Comparison of ENCODE assay signal across 7 cellular contexts in the genomic region with DNA sequence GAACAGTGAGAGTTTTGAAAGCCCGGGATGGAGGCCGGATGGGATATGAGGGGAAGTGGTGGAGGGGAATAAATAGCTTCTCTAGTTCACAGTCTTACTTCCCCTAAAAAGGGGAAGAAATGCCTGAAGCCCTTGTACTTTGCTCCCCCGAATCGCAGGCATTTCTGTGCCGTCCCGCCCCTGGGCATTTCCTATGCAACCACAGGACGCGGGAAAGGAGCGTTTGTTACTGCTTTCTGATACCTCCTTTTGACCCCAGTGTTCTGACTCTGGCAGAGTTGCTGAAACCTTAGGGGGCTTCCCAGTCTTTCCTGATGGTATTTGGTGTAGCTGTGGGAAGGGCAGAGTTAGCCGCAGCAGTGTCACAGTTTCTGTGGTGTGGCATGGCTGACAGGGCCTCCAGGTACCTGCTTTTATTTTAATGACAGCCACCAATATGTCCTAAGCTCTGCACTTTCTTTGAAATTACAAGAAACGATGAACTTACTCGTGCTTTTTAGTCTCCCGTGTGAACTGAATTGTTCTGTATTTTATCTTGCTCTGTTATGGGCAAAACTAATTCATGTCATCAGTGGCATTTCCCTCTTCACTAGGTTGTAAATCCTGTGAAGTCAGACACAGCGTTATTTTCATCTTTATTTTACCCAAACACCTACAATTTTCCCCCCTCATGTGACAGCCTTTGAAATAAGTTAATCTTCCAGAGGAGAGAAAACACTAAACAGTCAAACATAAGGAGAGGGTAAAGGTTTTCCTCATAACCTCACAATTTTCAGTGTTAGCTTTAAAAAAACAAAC. TPM values are rescaled to one million over a fixed set of nuclear protein-coding genes. Genes with fewer than 3 reads are reported as not detected.
DNase-seq lines count a peak whose midpoint lies in the region; ATAC-seq and TF ChIP-seq lines count a peak whose summit lies in the region.

No MANE protein-coding gene starts in this region.

- DNase-seq in NOMO-1 treated with dmso at 0.1 percent for 144 hours (lab: John Stamatoyannopoulos, UW; ENCODE audit: unreplicated experiment) (peak; percentile 90), glutamatergic neuron (peak; percentile 26), NCI-H748 treated with DMSO at 0.1 percent for 48 hours (lab: John Stamatoyannopoulos, UW) (no peak), GM19240 (ENCODE audit: insufficient read length, low spot score) (no peak)
- peak in 1 of 2 donors; percentile 61 for DNase-seq in stimulated activated naive CD8-positive, alpha-beta T cell treated with anti-CD3 and anti-CD28 coated beads, Interleukin-15, amount 100 ng/mL, for 72 hours
- DNase-seq in activated CD4-positive, alpha-beta memory T cell treated with anti-CD3 and anti-CD28 coated beads for 36 hours, result no peak

- CTCF ChIA-PET in activated CD4-positive, alpha-beta memory T cell treated with anti-CD3 and anti-CD28 coated beads for 36 hours (lab: Charles Lee), result interaction anchor here (0.6 to 12.8 kb wide), 41 partner anchors 10 to 450 kb away, joined by 3 to 187 read pairs (median 5); no protein-coding TSS in a partner anchor

- peak; percentile 45 for ATAC-seq in GM21381 (IDR thresholded peaks at IDR 0.05; ENCODE audit: unreplicated experiment)
- peak; percentile 87 for ATAC-seq in stimulated activated naive CD8-positive, alpha-beta T cell treated with anti-CD3 and anti-CD28 coated beads, Interleukin-15, amount 100 ng/mL, for 72 hours

- no peaks in the 10 kb centered on the region for H3K36me3 Mint-ChIP-seq in glutamatergic neuron (ENCODE audit: unreplicated experiment)
- no peaks in the 10 kb centered on the region for H3K36me3 Mint-ChIP-seq in activated CD4-positive, alpha-beta memory T cell treated with anti-CD3 and anti-CD28 coated beads for 36 hours

- no peak overlapping the region for H3K4me3 Mint-ChIP-seq in glutamatergic neuron (ENCODE audit: unreplicated experiment)
- H3K4me3 Mint-ChIP-seq in stimulated activated naive CD8-positive, alpha-beta T cell treated with anti-CD3 and anti-CD28 coated beads, Interleukin-15, amount 100 ng/mL, for 72 hours, result peak overlapping the region; percentile 61 to 69
- no peak overlapping the region for H3K4me3 Mint-ChIP-seq in activated CD4-positive, alpha-beta memory T cell treated with anti-CD3 and anti-CD28 coated beads for 36 hours

- peaks cover 1% of the 10 kb centered on the region for H3K9me3 Mint-ChIP-seq in glutamatergic neuron (ENCODE audit: unreplicated experiment)
- H3K9me3 Mint-ChIP-seq in stimulated activated naive CD8-positive, alpha-beta T cell treated with anti-CD3 and anti-CD28 coated beads, Interleukin-15, amount 100 ng/mL, for 72 hours, result no peaks in the 10 kb centered on the region
- H3K9me3 Mint-ChIP-seq in activated CD4-positive, alpha-beta memory T cell treated with anti-CD3 and anti-CD28 coated beads for 36 hours, result no peaks in the 10 kb centered on the region

- no peaks in the 10 kb centered on the region for H3K27me3 Mint-ChIP-seq in glutamatergic neuron (ENCODE audit: unreplicated experiment)
- H3K27me3 Mint-ChIP-seq in stimulated activated naive CD8-positive, alpha-beta T cell treated with anti-CD3 and anti-CD28 coated beads, Interleukin-15, amount 100 ng/mL, for 72 hours, result no peaks in the 10 kb centered on the region
- H3K27me3 Mint-ChIP-seq in activated CD4-positive, alpha-beta memory T cell treated with anti-CD3 and anti-CD28 coated beads for 36 hours, result no peaks in the 10 kb centered on the region

- TF ChIP-seq CTCF in glutamatergic neuron (IDR thresholded peaks at IDR 0.05; ENCODE audit: partially characterized antibody, unreplicated experiment), result no peak

- peaks cover 27% of the 10 kb centered on the region for H3K4me1 Mint-ChIP-seq in glutamatergic neuron (ENCODE audit: low read depth, unreplicated experiment)
- H3K4me1 Mint-ChIP-seq in stimulated activated naive CD8-positive, alpha-beta T cell treated with anti-CD3 and anti-CD28 coated beads, Interleukin-15, amount 100 ng/mL, for 72 hours, result peaks cover 97% of the 10 kb centered on the region
- peaks cover 66% of the 10 kb centered on the region for H3K4me1 Mint-ChIP-seq in activated CD4-positive, alpha-beta memory T cell treated with anti-CD3 and anti-CD28 coated beads for 36 hours (ENCODE audit: low read depth)

- POLR2A ChIA-PET in activated CD4-positive, alpha-beta memory T cell treated with anti-CD3 and anti-CD28 coated beads for 36 hours (lab: Charles Lee), result interaction anchor here (1.1 kb wide), 1 partner anchor 17 kb away, joined by 3 read pairs; no protein-coding TSS in a partner anchor

- H3K27ac Mint-ChIP-seq in glutamatergic neuron (ENCODE audit: unreplicated experiment), result no peak overlapping the region
- H3K27ac Mint-ChIP-seq in stimulated activated naive CD8-positive, alpha-beta T cell treated with anti-CD3 and anti-CD28 coated beads, Interleukin-15, amount 100 ng/mL, for 72 hours, result no peak overlapping the region
- no peak overlapping the region for H3K27ac Mint-ChIP-seq in activated CD4-positive, alpha-beta memory T cell treated with anti-CD3 and anti-CD28 coated beads for 36 hours

- intact Hi-C loops in activated CD4-positive, alpha-beta memory T cell treated with anti-CD3 and anti-CD28 coated beads for 36 hours (cut with micrococcal nuclease), result loop anchor here (1.0 to 5.0 kb wide), 4 partner anchors 55 to 450 kb away; no protein-coding TSS in a partner anchor

RNA-seq across cellular contexts. Expression of gene USP10, which starts 27.1 kb away (rescaled TPM):
- total RNA-seq in glutamatergic neuron (ENCODE audit: unreplicated experiment), result 100 TPM
- total RNA-seq in activated CD4-positive, alpha-beta memory T cell treated with anti-CD3 and anti-CD28 coated beads for 36 hours, result 100 to 1,000 TPM; 105 to 108 TPM

Comparison
In these comparisons a context has a peak if more than half of its experiments do, and no peak if none do; other contexts are left out.
1. DNase-seq: peak in NOMO-1 treated with dmso at 0.1 percent for 144 hours (single experiment) and glutamatergic neuron (single experiment); none in NCI-H748 treated with DMSO at 0.1 percent for 48 hours (single experiment), activated CD4-positive, alpha-beta memory T cell treated with anti-CD3 and anti-CD28 coated beads for 36 hours (single experiment) and GM19240 (single experiment).
2. H3K4me3 Mint-ChIP-seq: peak in stimulated activated naive CD8-positive, alpha-beta T cell treated with anti-CD3 and anti-CD28 coated beads, Interleukin-15, amount 100 ng/mL, for 72 hours (2 of 2); none in glutamatergic neuron (single experiment) and activated CD4-positive, alpha-beta memory T cell treated with anti-CD3 and anti-CD28 coated beads for 36 hours (single experiment).